Comparison of ENCODE assay signal across 1 cellular context in genomic region chr6:10412948-10413849, GRCh38.
TF ChIP-seq lines count a peak whose summit lies in the region.

No MANE protein-coding gene starts in this region.

TF ChIP-seq in HCT116, 20 proteins besides CTCF, POLR2A, EP300 and RAD21 (continued from another document):
- TF ChIP-seq REST (IDR thresholded peaks at IDR 0.05; ENCODE audit: low read depth) (no peak), FOSL1 (IDR thresholded peaks at IDR 0.05; ENCODE audit: low read depth) (no peak)
